1 cellular context compared by ENCODE assay signal in genomic region chr6:27019651-27020552, GRCh38.
TF ChIP-seq lines count a peak whose summit lies in the region.

No MANE protein-coding gene starts in this region.

TF ChIP-seq in HepG2, 621 proteins besides CTCF, POLR2A, EP300 and RAD21 (continued from another document):
- TF ChIP-seq NR2C2 (CRISPR knock-in tag; IDR thresholded peaks at IDR 0.05; ENCODE audit: borderline replicate concordance) (no peak), ZNF256 (CRISPR knock-in tag; conservative IDR thresholded peaks at IDR 0.05) (no peak), ZBTB25 (CRISPR knock-in tag; IDR thresholded peaks at IDR 0.05) (no peak), SP1 (IDR thresholded peaks at IDR 0.05) (no peak), SP1 (CRISPR knock-in tag; IDR thresholded peaks at IDR 0.05) (no peak), SMC3 (IDR thresholded peaks at IDR 0.05; ENCODE audit: low read length) (no peak), ZNF292 (CRISPR knock-in tag; IDR thresholded peaks at IDR 0.05; ENCODE audit: borderline replicate concordance, low read depth) (no peak), DZIP1 (CRISPR knock-in tag; IDR thresholded peaks at IDR 0.05) (no peak), ZNF546 (CRISPR knock-in tag; conservative IDR thresholded peaks at IDR 0.05) (no peak), THAP9 (CRISPR knock-in tag; IDR thresholded peaks at IDR 0.05; ENCODE audit: borderline replicate concordance) (no peak), DNMT1 (CRISPR knock-in tag; IDR thresholded peaks at IDR 0.05) (no peak), ZBTB33 (CRISPR knock-in tag; IDR thresholded peaks at IDR 0.05) (peak; percentile 47; the same call in 1 of the 2 replicates), ZNF274 (CRISPR knock-in tag; IDR thresholded peaks at IDR 0.05) (no peak), MXD1 (CRISPR knock-in tag; IDR thresholded peaks at IDR 0.05) (no peak), GABPB1 (CRISPR knock-in tag; IDR thresholded peaks at IDR 0.05) (peak; percentile 59), KAT7 (CRISPR knock-in tag; IDR thresholded peaks at IDR 0.05; ENCODE audit: borderline replicate concordance) (no peak), BORCS8-MEF2B (CRISPR knock-in tag; IDR thresholded peaks at IDR 0.05) (no peak), KDM4B (CRISPR knock-in tag; IDR thresholded peaks at IDR 0.05) (no peak), FOXO4 (CRISPR knock-in tag; conservative IDR thresholded peaks at IDR 0.05) (no peak), SRSF1 (optimal IDR thresholded peaks at IDR 0.05; ENCODE audit: low read depth, low read length) (peak; percentile 51), ZNF383 (CRISPR knock-in tag; IDR thresholded peaks at IDR 0.05; ENCODE audit: borderline replicate concordance) (no peak), ZNF101 (CRISPR knock-in tag; IDR thresholded peaks at IDR 0.05; ENCODE audit: borderline replicate concordance, low read depth) (no peak), JARID2 (CRISPR knock-in tag; IDR thresholded peaks at IDR 0.05; ENCODE audit: insufficient replicate concordance) (no peak), HNRNPLL (IDR thresholded peaks at IDR 0.05; ENCODE audit: low read depth, low read length, poor library complexity, severe bottlenecking) (peak; percentile 18), ZMYM4 (CRISPR knock-in tag; IDR thresholded peaks at IDR 0.05) (peak; percentile 23; the same call in 1 of the 2 replicates)
